In the genomic region with DNA sequence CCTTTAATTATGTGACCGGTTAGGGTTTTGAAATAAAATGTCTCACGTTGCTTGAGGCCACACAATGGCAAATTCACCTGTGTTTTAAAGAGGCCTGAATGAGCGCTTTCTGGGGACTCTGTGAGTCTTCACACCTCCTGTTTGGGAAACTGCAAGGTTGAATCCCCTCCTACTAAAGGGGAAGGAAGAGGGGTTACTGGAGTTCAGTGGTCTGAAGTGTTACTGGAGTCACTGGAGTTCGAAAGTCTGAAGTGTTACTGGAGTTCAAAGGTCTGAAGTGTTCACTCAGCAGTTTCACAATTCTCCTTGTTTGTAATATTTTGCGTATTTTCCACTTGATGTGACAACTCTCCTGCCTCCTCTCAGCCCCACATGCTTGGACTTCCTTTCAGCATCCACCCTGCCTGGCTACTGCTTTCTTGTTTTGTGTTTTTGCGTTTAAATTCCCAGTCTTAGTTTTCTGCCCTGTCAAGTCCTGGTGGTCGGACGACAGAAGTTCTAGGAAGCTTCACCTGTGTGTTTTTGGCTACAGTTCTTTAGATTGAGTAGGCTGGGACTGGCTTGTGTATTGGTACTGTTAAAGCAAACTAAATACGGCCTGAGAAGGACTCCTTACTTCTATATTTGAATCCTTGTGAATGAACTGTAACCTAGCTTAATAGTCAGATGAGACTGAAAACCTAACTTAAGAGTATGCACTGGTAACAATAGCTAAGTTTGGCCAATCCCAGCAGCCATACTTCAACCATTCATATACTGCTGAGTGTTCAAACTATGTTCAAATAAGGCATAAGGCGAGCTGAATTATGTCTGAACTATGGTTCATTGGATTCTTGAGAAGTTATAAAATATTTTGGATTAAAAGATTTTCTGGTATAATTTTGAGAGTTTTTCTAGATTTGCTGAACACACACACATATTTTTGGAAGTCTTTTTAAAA, we compare ENCODE assay signal across 7 cellular contexts. TPM values are rescaled to one million over a fixed set of nuclear protein-coding genes. Genes with fewer than 3 reads are reported as not detected.
DNase-seq lines count a peak whose midpoint lies in the region; TF ChIP-seq lines count a peak whose summit lies in the region.

No MANE protein-coding gene starts in this region.

- no peaks in the 10 kb centered on the region for H3K36me3 ChIP-seq in iPS-18a (ENCODE audit: control insufficient read depth, low read depth, low read length)
- H3K36me3 ChIP-seq in skeletal muscle satellite cell (ENCODE audit: insufficient read depth, low read length) = no peaks in the 10 kb centered on the region
- no peaks in the 10 kb centered on the region for H3K36me3 ChIP-seq in WERI-Rb-1

- DNase-seq in WERI-Rb-1 (no peak), epidermal melanocyte (ENCODE audit: insufficient read length, low spot score) (no peak), NCI-H1417 treated with DMSO at 0.1 percent for 48 hours (lab: John Stamatoyannopoulos, UW) (no peak)

- no peaks in the 10 kb centered on the region for H3K36me3 Mint-ChIP-seq in IgD-negative memory B cell

- H3K27ac ChIP-seq in iPS-18a (ENCODE audit: low read length) (no peak overlapping the region), WERI-Rb-1 (no peak overlapping the region)

- H3K4me3 ChIP-seq in WI38 (ENCODE audit: low read depth, low read length) (peak overlapping the region; percentile 61), iPS-18a (ENCODE audit: low read length) (peak overlapping the region; percentile 78), skeletal muscle satellite cell (ENCODE audit: low read length) (peak overlapping the region; percentile 77), WERI-Rb-1 (ENCODE audit: low read depth, low read length) (no peak overlapping the region)

- H3K4me3 Mint-ChIP-seq in IgD-negative memory B cell = peak overlapping the region; percentile 81 to 95 (median 89)

- peaks cover 10 to 22% (median 20%) of the 10 kb centered on the region in 3 donors for H3K4me1 Mint-ChIP-seq in IgD-negative memory B cell

- peak overlapping the region; percentile 89 for H3K4me2 ChIP-seq in skeletal muscle satellite cell (ENCODE audit: low read length)

- H3K27me3 ChIP-seq in iPS-18a (ENCODE audit: control insufficient read depth, insufficient read depth, low read length) = peaks cover 36% of the 10 kb centered on the region
- H3K27me3 ChIP-seq in skeletal muscle satellite cell (ENCODE audit: control insufficient read depth, insufficient read depth, low read length) = no peaks in the 10 kb centered on the region
- H3K27me3 ChIP-seq in WERI-Rb-1 (ENCODE audit: insufficient read depth, low read depth, severe bottlenecking) = no peaks in the 10 kb centered on the region

- H3K9me3 ChIP-seq in iPS-18a (ENCODE audit: control insufficient read depth, low read depth, low read length) (no peaks in the 10 kb centered on the region), skeletal muscle satellite cell (replicated peaks; ENCODE audit: low read length) (no peaks in the 10 kb centered on the region), WERI-Rb-1 (ENCODE audit: severe bottlenecking) (no peaks in the 10 kb centered on the region)

- no peaks in the 10 kb centered on the region for H3K9me3 Mint-ChIP-seq in IgD-negative memory B cell

- H3K4me1 ChIP-seq in iPS-18a (ENCODE audit: control insufficient read depth, low read depth, low read length) = peaks cover 31% of the 10 kb centered on the region
- H3K4me1 ChIP-seq in skeletal muscle satellite cell (ENCODE audit: control insufficient read depth, insufficient read depth, low read length) = peaks cover 20% of the 10 kb centered on the region

- H3K27me3 Mint-ChIP-seq in IgD-negative memory B cell = peaks cover 21% of the 10 kb centered on the region

- TF ChIP-seq CTCF in WI38 (IDR thresholded peaks at IDR 0.05; ENCODE audit: low read depth, low read length) (no peak), WERI-Rb-1 (IDR thresholded peaks at IDR 0.05; ENCODE audit: low read depth, low read length) (no peak)

- peak overlapping the region in 2 of 3 donors; percentile 3 to 49 for H3K27ac Mint-ChIP-seq in IgD-negative memory B cell

- no peak overlapping the region for H3K9ac ChIP-seq in iPS-18a (ENCODE audit: low read length)
- H3K9ac ChIP-seq in skeletal muscle satellite cell (ENCODE audit: low read depth, low read length) = peak overlapping the region; percentile 85

RNA-seq across cellular contexts. Expression of a gene that starts 2.0 kb away (rescaled TPM):
- polyA plus RNA-seq in IgD-negative memory B cell = 1.4 TPM
- 4.6 and 6.6 TPM in 2 replicates for total RNA-seq in skeletal muscle satellite cell (2012; rRNA removed)

RNA-seq across cellular contexts. Expression of a gene that starts 11.5 kb away (rescaled TPM):
- polyA plus RNA-seq in IgD-negative memory B cell = not detected
- not detected in 2 replicates for total RNA-seq in skeletal muscle satellite cell (2012; rRNA removed)
